In genomic region chr6:105029581-105029980, GRCh38 we compare ENCODE assay signal across 6 cellular contexts.
"Had no signal": no experiment of that assay in that cellular context is flagged by ENCODE, and none has a peak within 500 bp of the region (broad histone marks: within the 10 kb centered on the region; RNA-seq: fewer than 3 reads in every experiment).

No MANE protein-coding gene starts in this region.

- ATAC-seq: GM23338, HCT116 had no signal

- H3K4me2 ChIP-seq: GM23338 had no signal

- H3K4me3 ChIP-seq: GM23338, HAP-1 had no signal

- H3K9me3 ChIP-seq: HAP-1 had no signal

- DNase-seq: H7, IMR-90, KBM-7 had no signal

- H2AFZ ChIP-seq: GM23338 had no signal
